26 cellular contexts compared by ENCODE assay signal in genomic region chr2:232960862-232961261, GRCh38. TPM values are rescaled to one million over a fixed set of nuclear protein-coding genes. Genes with fewer than 3 reads are reported as not detected.
A peak's percentile ranks its signal among the peaks of the same experiment; 100 is the strongest.
DNase-seq lines count a peak whose midpoint lies in the region; ATAC-seq, FAIRE-seq and TF ChIP-seq lines count a peak whose summit lies in the region.
"Had no signal": no experiment of that assay in that cellular context is flagged by ENCODE, and none has a peak within 500 bp of the region (broad histone marks: within the 10 kb centered on the region; RNA-seq: fewer than 3 reads in every experiment).

No MANE protein-coding gene starts in this region.

- intact Hi-C loops in mammary epithelial cell (cut with micrococcal nuclease), result no loop called here

- H3K4me1 ChIP-seq in mammary epithelial cell (ENCODE audit: insufficient read depth, low read length), result no peaks in the 10 kb centered on the region
- H3K4me1 ChIP-seq: BLaER1 had no signal

- in situ Hi-C loops in mammary epithelial cell (cut with MboI; ENCODE audit: low sequenced_read_pairs in 2 of 2), result no loop called here

- ATAC-seq in GM21381 (IDR thresholded peaks at IDR 0.05; ENCODE audit: unreplicated experiment), result no peak
- ATAC-seq: T-helper 17 cell had no signal

- no peak overlapping the region for H3K4me3 ChIP-seq in MG63
- H3K4me3 ChIP-seq in mammary epithelial cell (replicated peaks in 1 of 3; ENCODE audit: insufficient read depth in 1 of 3, low read depth in 2 of 3, low read length in 3 of 3), result no peak overlapping the region
- H3K4me3 ChIP-seq: BLaER1, SK-N-MC had no signal

- no peak for DNase-seq in GM12891 (ENCODE audit: insufficient read length, low spot score)
- DNase-seq in MG63, result peak; percentile 49
- DNase-seq in mammary epithelial cell, result peak; percentile 43
- DNase-seq in renal cortical epithelial cell (ENCODE audit: low read depth), result peak; percentile 19
- no peak for DNase-seq in DMS 273 treated with DMSO at 0.1 percent for 48 hours (lab: John Stamatoyannopoulos, UW)
- DNase-seq in UCSD-AML1 (lab: John Stamatoyannopoulos, UW; ENCODE audit: unreplicated experiment), result no peak
- DNase-seq: CD4-positive, alpha-beta T cell; DMS153; H7; HFFc6; KBM-7; NCI-H1105; NCI-H146; NCI-H2029; NCI-H2227 treated with DMSO at 0.1 percent for 48 hours; NCI-H524 treated with DMSO at 0.1 percent for 48 hours; RPMI8226; SHP77 treated with DMSO at 0.1 percent for 48 hours; SW 1271; T-helper 17 cell had no signal

- no peak overlapping the region for H2AFZ ChIP-seq in mammary epithelial cell (ENCODE audit: low read depth, low read length)

- WGBS in mammary epithelial cell (ENCODE audit: low coverage, missing lambda C conversion rate), result 46% methylated on average over 2 of the region's 2 CpGs

- CTCF ChIA-PET in mammary epithelial cell (lab: Charles Lee; ENCODE audit: low non-redundant PET), result no interaction called here

- no peak overlapping the region for H3K27ac ChIP-seq in mammary epithelial cell (ENCODE audit: insufficient read depth, low read depth, low read length)
- H3K27ac ChIP-seq: BLaER1, SK-N-MC had no signal

- no peaks in the 10 kb centered on the region for H4K20me1 ChIP-seq in mammary epithelial cell (ENCODE audit: insufficient read depth, low read length)
- H4K20me1 ChIP-seq: BLaER1 had no signal

- no peaks in the 10 kb centered on the region for H3K79me2 ChIP-seq in mammary epithelial cell (ENCODE audit: insufficient read depth, low read length)

- dilution Hi-C loops in mammary epithelial cell (cut with HindIII; ENCODE audit: low sequenced_read_pairs), result no loop called here

- peak; percentile 20 for FAIRE-seq in GM12891 (lab: Jason Lieb, UNC)
- FAIRE-seq: G401.6, GM18507, GM19239 had no signal

- H3K27me3 ChIP-seq in MG63, result no peaks in the 10 kb centered on the region
- no peaks in the 10 kb centered on the region for H3K27me3 ChIP-seq in mammary epithelial cell (ENCODE audit: insufficient read depth, low read length)
- H3K27me3 ChIP-seq: BLaER1 had no signal

- no peak for TF ChIP-seq POLR2A in GM12891 (IDR thresholded peaks at IDR 0.05; ENCODE audit: low read depth, low read length)

- H3K4me2 ChIP-seq in mammary epithelial cell (ENCODE audit: insufficient read depth, low read depth, low read length), result no peak overlapping the region
- H3K4me2 ChIP-seq: BLaER1 had no signal

- H3K36me3 ChIP-seq in MG63 (no peaks in the 10 kb centered on the region), mammary epithelial cell (ENCODE audit: insufficient read depth, low read length) (no peaks in the 10 kb centered on the region)
- H3K36me3 ChIP-seq: BLaER1 had no signal

- H3K9ac ChIP-seq in mammary epithelial cell (ENCODE audit: insufficient read depth, low read length), result no peak overlapping the region
- H3K9ac ChIP-seq: BLaER1 had no signal

- no TSS peak for BruUV-seq in mammary epithelial cell (replicated peaks; lab: Mats Ljungman, UMichigan)

- peaks cover 4% of the 10 kb centered on the region for H3K9me3 ChIP-seq in MG63
- H3K9me3 ChIP-seq in mammary epithelial cell (replicated peaks; ENCODE audit: insufficient read depth, low read length), result peaks cover 3% of the 10 kb centered on the region

- TF ChIP-seq CTCF in mammary epithelial cell (conservative IDR thresholded peaks at IDR 0.05 in 1 of 2, IDR thresholded peaks at IDR 0.05 in 1 of 2; ENCODE audit: extremely low read depth in 1 of 2, insufficient read depth in 1 of 2, low read depth in 1 of 2, low read length in 2 of 2), result no peak

TF ChIP-seq in GM12891, 5 proteins besides CTCF, POLR2A, EP300 and RAD21:
- TF ChIP-seq POU2F2 (IDR thresholded peaks at IDR 0.05; ENCODE audit: low read depth, low read length) (no peak), POLR2AphosphoS5 (IDR thresholded peaks at IDR 0.05; ENCODE audit: low read depth, low read length) (no peak), PAX5 (IDR thresholded peaks at IDR 0.05; ENCODE audit: insufficient read depth, low read length, severe bottlenecking) (no peak), SPI1 (IDR thresholded peaks at IDR 0.05; ENCODE audit: low read depth, low read length) (no peak), TAF1 (IDR thresholded peaks at IDR 0.05; ENCODE audit: low read depth, low read length) (no peak)

RNA-seq across cellular contexts. Expression of gene NGEF, which starts 52.2 kb away (rescaled TPM):
- polyA plus RNA-seq in GM12891 (2012; ENCODE audit: low read depth, missing spikeins), result 0.44 TPM
- total RNA-seq in MG63 (2014; rRNA removed; shearing (Covaris generic); ENCODE audit: low replicate concordance), result 26.1 and 52.2 TPM in 2 replicates
- total RNA-seq in mammary epithelial cell (1 to 10 TPM; 1.8 to 4.6 TPM), renal cortical epithelial cell (0.35 and 0.75 TPM in 2 replicates)
- 0.71 TPM for polyA plus RNA-seq in mammary epithelial cell
- polyA minus RNA-seq in mammary epithelial cell, result 0.16 TPM
- total RNA-seq: CD4-positive, alpha-beta T cell; T-helper 17 cell had no signal

Comparison
In these comparisons a context has a peak if more than half of its experiments do, and no peak if none do; other contexts are left out.
1. DNase-seq: peak in MG63 (single experiment), mammary epithelial cell (single experiment) and renal cortical epithelial cell (single experiment); none in GM12891 (single experiment), DMS 273 treated with DMSO at 0.1 percent for 48 hours (single experiment) and UCSD-AML1 (single experiment).